In genomic region chr6:50714487-50715379, GRCh38 we compare ENCODE assay signal across 23 cellular contexts. TPM values are rescaled to one million over a fixed set of nuclear protein-coding genes. Genes with fewer than 3 reads are reported as not detected.
DNase-seq lines count a peak whose midpoint lies in the region; ATAC-seq and TF ChIP-seq lines count a peak whose summit lies in the region.
"Had no signal": no experiment of that assay in that cellular context is flagged by ENCODE, and none has a peak within 500 bp of the region (broad histone marks: within the 10 kb centered on the region; RNA-seq: fewer than 3 reads in every experiment).

No MANE protein-coding gene starts in this region.

- peaks cover 3% of the 10 kb centered on the region for H3K9me3 Mint-ChIP-seq in activated T-cell treated with anti-CD3 and anti-CD28 coated beads, Interleukin-2, amount 50 U/mL, for 24 hours
- peaks cover 4% of the 10 kb centered on the region for H3K9me3 Mint-ChIP-seq in activated T-cell treated with anti-CD3 and anti-CD28 coated beads, Interleukin-2, amount 50 U/mL, for 4 hours
- no peaks in the 10 kb centered on the region for H3K9me3 Mint-ChIP-seq in progenitor cell of endocrine pancreas (ENCODE audit: low read depth)
- H3K9me3 Mint-ChIP-seq: activated T-helper 2 cell treated with anti-CD3 and anti-CD28 coated beads, Interferon-gamma antibody, Interleukin-2, Interleukin-4, amounts not matched to agents 10 μg/mL and 5 μg/mL and 100 μg/mL, durations not matched to agents 14 hours and 24 hours and 36 hours had no signal

- no TSS peak for BruUV-seq in Panc1 (replicated peaks; lab: Mats Ljungman, UMichigan)

- H3K36me3 ChIP-seq in Panc1 (ENCODE audit: control insufficient read depth, insufficient read depth, low read length), result no peaks in the 10 kb centered on the region
- H3K36me3 ChIP-seq: esophagus squamous epithelium, transverse colon had no signal

- peak overlapping the region; percentile 5 for H3K27ac Mint-ChIP-seq in activated T-cell treated with anti-CD3 and anti-CD28 coated beads, Interleukin-2, amount 50 U/mL, for 24 hours
- H3K27ac Mint-ChIP-seq in progenitor cell of endocrine pancreas, result peak overlapping the region; percentile 17
- H3K27ac Mint-ChIP-seq in T-helper 17 cell, result no peak overlapping the region
- H3K27ac Mint-ChIP-seq: activated T-helper 2 cell treated with anti-CD3 and anti-CD28 coated beads, Interferon-gamma antibody, Interleukin-2, Interleukin-4, amounts not matched to agents 10 μg/mL and 5 μg/mL and 100 μg/mL, durations not matched to agents 14 hours and 24 hours and 36 hours; natural killer cell treated with Interleukin-12 subunit alpha and Interleukin-12 subunit beta and Interleukin-15 and Interleukin-18, amount 100 ng/mL, for 72 hours had no signal

- ATAC-seq in activated T-cell treated with anti-CD3 and anti-CD28 coated beads, Interleukin-2, amount 50 U/mL, for 4 hours, result no peak
- peak; percentile 60; the same call in 1 of the 2 replicates for ATAC-seq in Panc1
- ATAC-seq in T-helper 17 cell, result no peak
- ATAC-seq: natural killer cell treated with Interleukin-12 subunit alpha and Interleukin-12 subunit beta and Interleukin-15 and Interleukin-18, amount 100 ng/mL, for 72 hours had no signal

- peaks cover 38% of the 10 kb centered on the region for H3K27me3 ChIP-seq in Panc1 (ENCODE audit: control insufficient read depth, insufficient read depth, low read length)

- in situ Hi-C loops in Panc1 (cut with HindIII; ENCODE audit: low pct_unique_long_range_greater_than_20kb, low sequenced_read_pairs), result no loop called here

- CTCF ChIA-PET in Panc1 (lab: Charles Lee), result no interaction called here

- H3K4me3 ChIP-seq in Panc1 (ENCODE audit: low read depth in 2 of 2, low read length in 2 of 2) (peak overlapping the region in 1 of 2 experiments; percentile 29; a peak in 2 of 4 replicates), iPS-11a (ENCODE audit: low read depth, low read length) (peak overlapping the region; percentile 29)
- H3K4me3 ChIP-seq: esophagus squamous epithelium, transverse colon had no signal

- no peaks in the 10 kb centered on the region for H3K4me1 Mint-ChIP-seq in activated T-cell treated with anti-CD3 and anti-CD28 coated beads, Interleukin-2, amount 50 U/mL, for 24 hours (ENCODE audit: low read depth)
- H3K4me1 Mint-ChIP-seq in activated T-cell treated with anti-CD3 and anti-CD28 coated beads, Interleukin-2, amount 50 U/mL, for 4 hours (ENCODE audit: low read depth), result no peaks in the 10 kb centered on the region
- H3K4me1 Mint-ChIP-seq in progenitor cell of endocrine pancreas (ENCODE audit: low read depth) (peaks cover 3% of the 10 kb centered on the region), T-helper 17 cell (no peaks in the 10 kb centered on the region)
- H3K4me1 Mint-ChIP-seq: CD4-positive, CD25-positive, alpha-beta regulatory T cell had no signal

- intact Hi-C loops in Panc1 (cut with micrococcal nuclease; ENCODE audit: unreplicated experiment), result no loop called here

- H3K27ac ChIP-seq in Panc1 (ENCODE audit: low read length), result no peak overlapping the region
- H3K27ac ChIP-seq: esophagus squamous epithelium, transverse colon had no signal

- H3K36me3 Mint-ChIP-seq in activated T-cell treated with anti-CD3 and anti-CD28 coated beads, Interleukin-2, amount 50 U/mL, for 24 hours (ENCODE audit: low read depth), result no peaks in the 10 kb centered on the region
- H3K36me3 Mint-ChIP-seq in activated T-cell treated with anti-CD3 and anti-CD28 coated beads, Interleukin-2, amount 50 U/mL, for 4 hours (ENCODE audit: insufficient read depth), result no peaks in the 10 kb centered on the region
- H3K36me3 Mint-ChIP-seq in progenitor cell of endocrine pancreas (ENCODE audit: insufficient read depth), result no peaks in the 10 kb centered on the region
- peaks cover 3% of the 10 kb centered on the region for H3K36me3 Mint-ChIP-seq in T-helper 17 cell (ENCODE audit: low read depth)
- H3K36me3 Mint-ChIP-seq: CD4-positive, CD25-positive, alpha-beta regulatory T cell had no signal

- H3K27me3 Mint-ChIP-seq in activated T-cell treated with anti-CD3 and anti-CD28 coated beads, Interleukin-2, amount 50 U/mL, for 24 hours, result peaks cover 90% of the 10 kb centered on the region
- peaks cover 46% of the 10 kb centered on the region for H3K27me3 Mint-ChIP-seq in activated T-cell treated with anti-CD3 and anti-CD28 coated beads, Interleukin-2, amount 50 U/mL, for 4 hours (ENCODE audit: low read depth)
- H3K27me3 Mint-ChIP-seq in progenitor cell of endocrine pancreas (peaks cover 100% of the 10 kb centered on the region), T-helper 17 cell (peaks cover 30% of the 10 kb centered on the region)

- POLR2A ChIA-PET in Panc1 (lab: Charles Lee), result no interaction called here

- H3K4me3 Mint-ChIP-seq in activated T-cell treated with anti-CD3 and anti-CD28 coated beads, Interleukin-2, amount 50 U/mL, for 24 hours, result no peak overlapping the region
- no peak overlapping the region for H3K4me3 Mint-ChIP-seq in activated T-cell treated with anti-CD3 and anti-CD28 coated beads, Interleukin-2, amount 50 U/mL, for 4 hours
- H3K4me3 Mint-ChIP-seq in progenitor cell of endocrine pancreas (ENCODE audit: low read depth) (no peak overlapping the region), T-helper 17 cell (no peak overlapping the region)
- H3K4me3 Mint-ChIP-seq: CD4-positive, CD25-positive, alpha-beta regulatory T cell; natural killer cell treated with Interleukin-12 subunit alpha and Interleukin-12 subunit beta and Interleukin-15 and Interleukin-18, amount 100 ng/mL, for 72 hours had no signal

- DNase-seq in activated T-cell treated with anti-CD3 and anti-CD28 coated beads, Interleukin-2, amount 50 U/mL, for 24 hours, result no peak
- DNase-seq in activated T-cell treated with anti-CD3 and anti-CD28 coated beads, Interleukin-2, amount 50 U/mL, for 4 hours, result no peak
- DNase-seq in Panc1 (ENCODE audit: low read depth, low spot score) (no peak), progenitor cell of endocrine pancreas (ENCODE audit: low spot score, unreplicated experiment) (no peak), GM20000 (ENCODE audit: low spot score) (no peak), T-helper 17 cell (no peak), NCI-H1092 treated with DMSO at 0.1 percent for 48 hours (lab: John Stamatoyannopoulos, UW) (no peak)
- DNase-seq: ACHN; activated CD4-positive, CD25-positive, alpha-beta regulatory T cell; CD4-positive, CD25-positive, alpha-beta regulatory T cell; esophagus squamous epithelium; head of caudate nucleus; NCI-H345; stimulated activated CD4-positive, alpha-beta T cell treated with anti-CD3 and anti-CD28 coated beads, Interleukin-15, amount 100 ng/mL, for 24 hours; stimulated activated naive CD4-positive, alpha-beta T cell; transverse colon had no signal

- H3K4me1 ChIP-seq in Panc1 (ENCODE audit: control insufficient read depth, insufficient read depth, low read length), result no peaks in the 10 kb centered on the region
- H3K4me1 ChIP-seq: esophagus squamous epithelium, transverse colon had no signal

- H3K9me3 ChIP-seq in Panc1 (ENCODE audit: control insufficient read depth, insufficient read depth, low read depth, low read length), result no peaks in the 10 kb centered on the region
- no peaks in the 10 kb centered on the region for H3K9me3 ChIP-seq in T-helper 17 cell (ENCODE audit: control insufficient read depth, low read length, poor library complexity, severe bottlenecking)
- H3K9me3 ChIP-seq: esophagus squamous epithelium, transverse colon had no signal

- no peak for TF ChIP-seq CTCF in Panc1 (IDR thresholded peaks at IDR 0.05)
- TF ChIP-seq CTCF in progenitor cell of endocrine pancreas (IDR thresholded peaks at IDR 0.05; ENCODE audit: unreplicated experiment), result no peak
- no peak for TF ChIP-seq CTCF in GM20000 (IDR thresholded peaks at IDR 0.05; ENCODE audit: extremely low read depth, missing control alignments)

RNA-seq across cellular contexts. Expression of gene TFAP2D, which starts 1.4 kb away (rescaled TPM):
- not detected for total RNA-seq in activated T-cell treated with anti-CD3 and anti-CD28 coated beads, Interleukin-2, amount 50 U/mL, for 4 hours
- total RNA-seq in Panc1 (2021; ENCODE audit: unreplicated experiment), result not detected
- polyA plus RNA-seq in Panc1 (2012; ENCODE audit: insufficient read length), result not detected
- total RNA-seq in progenitor cell of endocrine pancreas, result not detected in 2 replicates
- not detected for total RNA-seq in T-helper 17 cell
- total RNA-seq: activated T-helper 2 cell treated with anti-CD3 and anti-CD28 coated beads, Interferon-gamma antibody, Interleukin-2, Interleukin-4, amounts not matched to agents 10 μg/mL and 5 μg/mL and 100 μg/mL, durations not matched to agents 14 hours and 24 hours and 36 hours; cardiac septum; CD4-positive, CD25-positive, alpha-beta regulatory T cell; esophagus squamous epithelium; MCF 10A; mesenteric fat pad; natural killer cell treated with Interleukin-12 subunit alpha and Interleukin-12 subunit beta and Interleukin-15 and Interleukin-18, amount 100 ng/mL, for 72 hours; T-helper 2 cell treated with Interferon-gamma antibody and Interleukin-4, amounts not matched to agents 100 ng/mL and 5 ng/mL, for 36 hours; transverse colon had no signal
- polyA plus RNA-seq: CD4-positive, CD25-positive, alpha-beta regulatory T cell had no signal
